24 cellular contexts compared by ENCODE assay signal in the genomic region with DNA sequence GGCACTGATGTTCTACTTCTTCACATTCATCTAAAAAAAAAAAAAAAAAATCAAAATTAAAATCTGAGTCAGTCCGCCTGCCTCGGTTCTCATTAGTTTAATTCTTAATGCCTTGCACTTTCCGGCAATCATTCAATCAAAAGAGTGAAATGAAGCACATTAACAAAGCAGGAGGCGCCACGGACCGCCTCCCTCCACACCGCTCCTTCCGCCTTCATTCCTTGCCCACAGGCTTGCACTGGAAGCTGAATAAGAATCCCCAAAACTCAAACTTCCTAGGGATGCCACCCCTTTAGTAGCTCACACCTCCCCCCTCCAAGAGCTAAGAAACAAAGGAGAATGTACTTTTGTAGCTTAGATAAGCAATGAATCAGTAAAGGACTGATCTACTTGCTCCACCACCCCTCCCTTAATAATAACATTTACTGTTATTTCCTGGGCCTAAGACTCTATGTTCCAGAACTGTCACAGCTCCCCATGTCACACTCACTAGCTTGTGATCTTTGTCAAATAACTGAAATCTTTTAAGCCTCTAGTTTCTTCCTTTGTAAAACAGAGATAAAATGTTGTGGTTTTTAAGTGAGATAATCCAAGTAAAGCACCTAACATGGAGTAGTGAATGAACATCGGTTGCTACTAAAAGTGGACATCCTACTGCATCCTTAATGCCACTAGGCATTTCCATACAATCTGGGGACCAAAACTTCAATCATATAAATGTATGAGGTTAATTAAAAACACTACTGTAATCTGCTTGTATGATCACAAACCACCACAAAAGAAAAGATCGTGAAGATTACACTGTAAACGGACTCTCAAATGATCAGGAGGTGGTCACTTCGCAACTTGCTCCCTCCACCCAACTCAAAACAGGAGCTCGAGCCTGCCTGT. TPM values are rescaled to one million over a fixed set of nuclear protein-coding genes. Genes with fewer than 3 reads are reported as not detected.
A peak's percentile ranks its signal among the peaks of the same experiment; 100 is the strongest.
DNase-seq lines count a peak whose midpoint lies in the region; ATAC-seq and TF ChIP-seq lines count a peak whose summit lies in the region.
"Had no signal": no experiment of that assay in that cellular context is flagged by ENCODE, and none has a peak within 500 bp of the region (broad histone marks: within the 10 kb centered on the region; RNA-seq: fewer than 3 reads in every experiment).

No MANE protein-coding gene starts in this region.

- POLR2A ChIA-PET in Panc1 (lab: Charles Lee), result no interaction called here

- peaks cover 8% of the 10 kb centered on the region for H3K4me1 Mint-ChIP-seq in activated naive CD4-positive, alpha-beta T cell treated with anti-CD3 and anti-CD28 coated beads, Interleukin-2, amount 50 U/mL, for 24 hours
- H3K4me1 Mint-ChIP-seq in activated naive CD8-positive, alpha-beta T cell treated with anti-CD3 and anti-CD28 coated beads, Interleukin-2, amount 50 U/mL, for 24 hours, result peaks cover 14% of the 10 kb centered on the region
- H3K4me1 Mint-ChIP-seq in nephron progenitor cell, result no peaks in the 10 kb centered on the region
- H3K4me1 Mint-ChIP-seq: mesothelial cell of epicardium had no signal

- H3K27me3 ChIP-seq in Panc1 (ENCODE audit: control insufficient read depth, insufficient read depth, low read length), result no peaks in the 10 kb centered on the region
- H3K27me3 ChIP-seq: brain microvascular endothelial cell, right atrium auricular region, SJSA1, testis had no signal

- peaks cover 34% of the 10 kb centered on the region for H3K36me3 Mint-ChIP-seq in activated naive CD4-positive, alpha-beta T cell treated with anti-CD3 and anti-CD28 coated beads, Interleukin-2, amount 50 U/mL, for 24 hours
- peaks cover 75% of the 10 kb centered on the region for H3K36me3 Mint-ChIP-seq in activated naive CD8-positive, alpha-beta T cell treated with anti-CD3 and anti-CD28 coated beads, Interleukin-2, amount 50 U/mL, for 24 hours (ENCODE audit: low read depth)
- H3K36me3 Mint-ChIP-seq in nephron progenitor cell (ENCODE audit: low read depth), result peaks cover 80% of the 10 kb centered on the region

- no peaks in the 10 kb centered on the region for H3K27me3 Mint-ChIP-seq in activated naive CD4-positive, alpha-beta T cell treated with anti-CD3 and anti-CD28 coated beads, Interleukin-2, amount 50 U/mL, for 24 hours
- no peaks in the 10 kb centered on the region for H3K27me3 Mint-ChIP-seq in activated naive CD8-positive, alpha-beta T cell treated with anti-CD3 and anti-CD28 coated beads, Interleukin-2, amount 50 U/mL, for 24 hours
- no peaks in the 10 kb centered on the region for H3K27me3 Mint-ChIP-seq in nephron progenitor cell (ENCODE audit: low read depth, poor library complexity)

- H3K9me3 Mint-ChIP-seq in activated naive CD4-positive, alpha-beta T cell treated with anti-CD3 and anti-CD28 coated beads, Interleukin-2, amount 50 U/mL, for 24 hours, result no peaks in the 10 kb centered on the region
- H3K9me3 Mint-ChIP-seq in activated naive CD8-positive, alpha-beta T cell treated with anti-CD3 and anti-CD28 coated beads, Interleukin-2, amount 50 U/mL, for 24 hours, result no peaks in the 10 kb centered on the region
- H3K9me3 Mint-ChIP-seq in nephron progenitor cell, result no peaks in the 10 kb centered on the region
- H3K9me3 Mint-ChIP-seq: mesothelial cell of epicardium had no signal

- TF ChIP-seq CTCF in Panc1 (IDR thresholded peaks at IDR 0.05), result no peak
- TF ChIP-seq CTCF in nephron progenitor cell (IDR thresholded peaks at IDR 0.05), result no peak

- DNase-seq in activated naive CD4-positive, alpha-beta T cell treated with Interleukin-2 at 50 U/mL for 16 hours, result no peak
- DNase-seq in Panc1 (ENCODE audit: low read depth, low spot score) (no peak), nephron progenitor cell (no peak), inferior parietal cortex (ENCODE audit: extremely low spot score) (no peak), DMS79 treated with DMSO at 0.1 percent for 48 hours (lab: John Stamatoyannopoulos, UW) (no peak)
- no peak for DNase-seq in activated naive CD8-positive, alpha-beta T cell treated with anti-CD3 and anti-CD28 coated beads, Interleukin-2, amount 50 U/mL, for 24 hours
- DNase-seq: activated CD4-positive, CD25-positive, alpha-beta regulatory T cell treated with anti-CD3 and anti-CD28 coated beads, Interleukin-2, amount 50 U/mL, for 72 hours; brain microvascular endothelial cell; C1 segment of cervical spinal cord; glutamatergic neuron; NCI-H1417; NCI-H2081; NCI-H2227 treated with DMSO at 0.1 percent for 48 hours; NCI-H69; stimulated activated CD4-positive, alpha-beta T cell treated with anti-CD3 and anti-CD28 coated beads, Interleukin-2, amount 100 ng/mL, for 48 hours; testis had no signal

- peak overlapping the region; percentile 77 for H3K27ac ChIP-seq in Panc1 (ENCODE audit: low read length)
- H3K27ac ChIP-seq: brain microvascular endothelial cell, epithelial cell of prostate, parathyroid adenoma, right atrium auricular region, SJSA1, testis had no signal

- ATAC-seq in Panc1, result no peak
- ATAC-seq in activated naive CD8-positive, alpha-beta T cell treated with anti-CD3 and anti-CD28 coated beads, Interleukin-2, amount 50 U/mL, for 24 hours, result no peak
- ATAC-seq in GM21825 (IDR thresholded peaks at IDR 0.05; ENCODE audit: unreplicated experiment), result no peak
- ATAC-seq: HCT116 had no signal

- TSS peak; percentile 3 for BruUV-seq in Panc1 (replicated peaks; lab: Mats Ljungman, UMichigan)

- intact Hi-C loops in Panc1 (cut with micrococcal nuclease; ENCODE audit: unreplicated experiment), result no loop called here

- CTCF ChIA-PET in Panc1 (lab: Charles Lee), result no interaction called here

- in situ Hi-C loops in Panc1 (cut with HindIII; ENCODE audit: low pct_unique_long_range_greater_than_20kb, low sequenced_read_pairs), result no loop called here

- peaks cover 72% of the 10 kb centered on the region for H3K36me3 ChIP-seq in Panc1 (ENCODE audit: control insufficient read depth, insufficient read depth, low read length)

- H3K27ac Mint-ChIP-seq in activated naive CD4-positive, alpha-beta T cell treated with anti-CD3 and anti-CD28 coated beads, Interleukin-2, amount 50 U/mL, for 24 hours, result peak overlapping the region; percentile 8
- peak overlapping the region; percentile 17 for H3K27ac Mint-ChIP-seq in activated naive CD8-positive, alpha-beta T cell treated with anti-CD3 and anti-CD28 coated beads, Interleukin-2, amount 50 U/mL, for 24 hours
- peak overlapping the region; percentile 65 for H3K27ac Mint-ChIP-seq in nephron progenitor cell

- no peak overlapping the region for H3K4me3 ChIP-seq in Panc1 (ENCODE audit: low read depth in 2 of 2, low read length in 2 of 2)
- H3K4me3 ChIP-seq: right atrium auricular region, SJSA1, testis had no signal

- H3K4me1 ChIP-seq in Panc1 (ENCODE audit: control insufficient read depth, insufficient read depth, low read length), result peaks cover 30% of the 10 kb centered on the region
- H3K4me1 ChIP-seq: parathyroid adenoma, right atrium auricular region, SJSA1, testis had no signal

- no peaks in the 10 kb centered on the region for H3K9me3 ChIP-seq in Panc1 (ENCODE audit: control insufficient read depth, insufficient read depth, low read depth, low read length)
- H3K9me3 ChIP-seq: right atrium auricular region, SJSA1, testis had no signal

- no peak overlapping the region for H3K4me3 Mint-ChIP-seq in activated naive CD4-positive, alpha-beta T cell treated with anti-CD3 and anti-CD28 coated beads, Interleukin-2, amount 50 U/mL, for 24 hours
- H3K4me3 Mint-ChIP-seq in activated naive CD8-positive, alpha-beta T cell treated with anti-CD3 and anti-CD28 coated beads, Interleukin-2, amount 50 U/mL, for 24 hours, result no peak overlapping the region
- no peak overlapping the region for H3K4me3 Mint-ChIP-seq in nephron progenitor cell
- H3K4me3 Mint-ChIP-seq: mesothelial cell of epicardium had no signal

RNA-seq across cellular contexts. Expression of gene LGALS8, which starts 27.4 kb away (rescaled TPM):
- 221 TPM for total RNA-seq in Panc1 (2021; ENCODE audit: unreplicated experiment)
- 242 TPM for polyA plus RNA-seq in Panc1 (2012; ENCODE audit: insufficient read length)

RNA-seq across cellular contexts. Expression of gene HEATR1, which starts 53.1 kb away (rescaled TPM):
- 66.5 TPM for total RNA-seq in Panc1 (2021; ENCODE audit: unreplicated experiment)
- 13.5 TPM for polyA plus RNA-seq in Panc1 (2012; ENCODE audit: insufficient read length)

Comparison
In these comparisons a context has a peak if more than half of its experiments do, and no peak if none do; other contexts are left out.
1. H3K27ac Mint-ChIP-seq: peak in every context shown above with its lines; median percentile 65 in nephron progenitor cell; 17 in activated naive CD8-positive, alpha-beta T cell treated with anti-CD3 and anti-CD28 coated beads, Interleukin-2, amount 50 U/mL, for 24 hours; 8 in activated naive CD4-positive, alpha-beta T cell treated with anti-CD3 and anti-CD28 coated beads, Interleukin-2, amount 50 U/mL, for 24 hours.